In genomic region chr14:105426416-105427130, GRCh38 we compare ENCODE assay signal across 1 cellular context.
TF ChIP-seq lines count a peak whose summit lies in the region.

No MANE protein-coding gene starts in this region.

TF ChIP-seq in K562, 482 proteins besides CTCF, POLR2A, EP300 and RAD21:
- TF ChIP-seq POLR2G (IDR thresholded peaks at IDR 0.05; ENCODE audit: low read depth, low read length) (0 out of 2 replicates have a peak, but pooled peaks have one; percentile 1), DEAF1 (CRISPR knock-in tag; IDR thresholded peaks at IDR 0.05) (no peak)
